Comparison of ENCODE assay signal across 17 cellular contexts in genomic region chr2:232443669-232444408, GRCh38. TPM values are rescaled to one million over a fixed set of nuclear protein-coding genes. Genes with fewer than 3 reads are reported as not detected.
"Had no signal": no experiment of that assay in that cellular context is flagged by ENCODE, and none has a peak within 500 bp of the region (broad histone marks: within the 10 kb centered on the region; RNA-seq: fewer than 3 reads in every experiment).

No MANE protein-coding gene starts in this region.

RNA-seq across cellular contexts. Expression of gene ALPI, which starts 12.1 kb away (rescaled TPM):
- total RNA-seq: activated CD4-positive, alpha-beta memory T cell treated with anti-CD3 and anti-CD28 coated beads for 36 hours; activated CD4-positive, alpha-beta T cell treated with anti-CD3 and anti-CD28 coated beads, Interleukin-2, amount 10 ng/mL, durations not matched to agents 24 days and 14 days; activated CD8-positive, alpha-beta memory T cell treated with anti-CD3 and anti-CD28 coated beads for 36 hours; activated naive CD8-positive, alpha-beta T cell treated with anti-CD3 and anti-CD28 coated beads, Interleukin-2, amount 10 ng/mL, durations not matched to agents 7 days and 5 days; chondrocyte; endothelial cell of umbilical vein; fibroblast of lung; fibroblast of villous mesenchyme; lung; pulmonary artery endothelial cell; right atrium auricular region; T-helper 17 cell had no signal
- polyA plus RNA-seq: endothelial cell of umbilical vein, esophagus, fibroblast of lung, lung had no signal

RNA-seq across cellular contexts. Expression of gene ALPG, which starts 37.2 kb away (rescaled TPM):
- total RNA-seq: activated CD4-positive, alpha-beta memory T cell treated with anti-CD3 and anti-CD28 coated beads for 36 hours; activated CD4-positive, alpha-beta T cell treated with anti-CD3 and anti-CD28 coated beads, Interleukin-2, amount 10 ng/mL, durations not matched to agents 24 days and 14 days; activated CD8-positive, alpha-beta memory T cell treated with anti-CD3 and anti-CD28 coated beads for 36 hours; activated naive CD8-positive, alpha-beta T cell treated with anti-CD3 and anti-CD28 coated beads, Interleukin-2, amount 10 ng/mL, durations not matched to agents 7 days and 5 days; chondrocyte; endothelial cell of umbilical vein; fibroblast of lung; fibroblast of villous mesenchyme; kidney; mucosa of gallbladder; pulmonary artery endothelial cell; right atrium auricular region; T-helper 17 cell; transverse colon had no signal
- polyA plus RNA-seq: endothelial cell of umbilical vein, esophagus, fibroblast of lung had no signal

RNA-seq across cellular contexts. Expression of gene ECEL1, which starts 43.8 kb away (rescaled TPM):
- total RNA-seq: activated naive CD8-positive, alpha-beta T cell treated with anti-CD3 and anti-CD28 coated beads, Interleukin-2, amount 10 ng/mL, durations not matched to agents 7 days and 5 days; endothelial cell of umbilical vein; fibroblast of lung; fibroblast of villous mesenchyme; left colon; pulmonary artery endothelial cell; right atrium auricular region; T-helper 17 cell; transverse colon had no signal
- polyA plus RNA-seq: endothelial cell of umbilical vein, fibroblast of lung had no signal
